Comparison of ENCODE assay signal across 10 cellular contexts in the genomic region with DNA sequence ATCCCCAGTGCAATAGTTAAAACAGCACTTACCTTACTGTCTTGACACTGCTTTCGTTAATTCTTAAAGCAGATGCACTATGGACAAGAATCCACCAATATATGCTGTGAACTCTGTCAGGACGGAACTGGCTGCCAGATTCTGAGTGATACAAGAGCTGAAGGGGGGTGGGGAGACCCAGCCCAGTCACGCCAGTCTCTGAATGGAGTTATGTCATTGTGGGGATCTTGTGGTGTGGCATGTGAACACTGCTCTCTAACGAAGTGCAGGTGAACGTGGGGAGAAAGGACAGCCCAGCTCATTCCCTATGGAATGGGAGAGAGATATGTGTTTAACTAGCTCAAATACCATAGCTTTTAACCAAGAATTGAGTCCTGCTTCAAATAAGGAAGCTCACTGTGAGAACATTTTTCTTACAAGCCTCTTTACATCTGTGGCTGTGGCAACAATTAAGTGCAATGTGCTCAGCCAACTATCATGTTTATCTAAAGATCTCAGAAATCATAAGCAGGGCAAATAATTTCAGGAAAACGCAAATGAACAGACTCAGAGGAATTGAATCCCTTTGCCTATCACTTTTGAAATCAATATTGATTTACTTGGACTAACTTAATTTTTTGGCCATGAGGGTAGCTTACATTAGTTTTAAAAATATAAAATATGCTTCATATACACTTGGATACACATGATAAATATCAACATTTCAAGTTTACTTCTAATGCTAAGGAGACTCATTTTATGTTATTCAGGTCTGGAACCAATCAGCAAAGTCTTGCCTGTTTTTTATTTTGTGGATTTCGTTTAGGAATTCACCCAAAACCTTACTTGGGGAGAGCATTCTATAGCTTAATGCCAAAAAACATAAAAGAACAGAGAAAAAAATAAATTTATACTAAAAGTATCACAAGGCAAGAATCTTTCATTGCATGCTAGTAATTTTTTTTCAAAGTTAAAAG. TPM values are rescaled to one million over a fixed set of nuclear protein-coding genes. Genes with fewer than 3 reads are reported as not detected.
DNase-seq lines count a peak whose midpoint lies in the region; ATAC-seq, FAIRE-seq and TF ChIP-seq lines count a peak whose summit lies in the region.
"Had no signal": no experiment of that assay in that cellular context is flagged by ENCODE, and none has a peak within 500 bp of the region (broad histone marks: within the 10 kb centered on the region; RNA-seq: fewer than 3 reads in every experiment).

LUM (minus strand) TSS at position 129 of the 956 bp plus-strand sequence. CDS start 2,515 bp downstream, outside the sequence.

- H3K4me3 ChIP-seq in endothelial cell of umbilical vein (replicated peaks in 1 of 3; ENCODE audit: insufficient read depth in 1 of 3, low read depth in 1 of 3, low read length in 3 of 3), result no peak within 1 kb of the TSS
- H3K4me3 ChIP-seq in muscle layer of duodenum (ENCODE audit: low read depth in 1 of 2, low read length in 2 of 2), result peak within 1 kb of the TSS; percentile 32 to 49

- dilution Hi-C loops in endothelial cell of umbilical vein (cut with MboI; ENCODE audit: extremely low pct_ligation_motif_present, low sequenced_read_pairs), result no loop called here

- H3K9ac ChIP-seq in endothelial cell of umbilical vein (replicated peaks; ENCODE audit: extremely low read depth, insufficient read depth, low read length), result no peak within 1 kb of the TSS

- intact Hi-C loops in endothelial cell of umbilical vein (cut with micrococcal nuclease), result no loop called here

- no peaks in the 10 kb centered on the region for H3K79me2 ChIP-seq in endothelial cell of umbilical vein (ENCODE audit: control insufficient read depth, insufficient read depth, low read length)

- no peak for TF ChIP-seq POLR2A in endothelial cell of umbilical vein (IDR thresholded peaks at IDR 0.05; ENCODE audit: low read depth, low read length)

- peak; percentile 52 for DNase-seq in DMS 273 (lab: John Stamatoyannopoulos, UW; ENCODE audit: unreplicated experiment)
- no peak for DNase-seq in DMS 273 treated with DMSO at 0.1 percent for 48 hours (lab: John Stamatoyannopoulos, UW)
- peak; percentile 6 for DNase-seq in endothelial cell of umbilical vein (ENCODE audit: low read depth, low spot score)
- no peak for DNase-seq in ureter (ENCODE audit: low spot score)
- DNase-seq in activated CD8-positive, alpha-beta memory T cell treated with anti-CD3 and anti-CD28 coated beads, Interleukin-2, amount 50 U/mL, for 4 hours, result no peak

- BruUV-seq in endothelial cell of umbilical vein (replicated peaks; lab: Mats Ljungman, UMichigan), result no TSS peak

- H3K27me3 ChIP-seq in endothelial cell of umbilical vein (ENCODE audit: control insufficient read depth in 2 of 2, insufficient read depth in 2 of 2, low read length in 2 of 2) (no peaks in the 10 kb centered on the region), muscle layer of duodenum (ENCODE audit: low read depth, low read length) (no peaks in the 10 kb centered on the region)

- FAIRE-seq in endothelial cell of umbilical vein (lab: Jason Lieb, UNC), result no peak

- no peak within 1 kb of the TSS for H3K4me2 ChIP-seq in endothelial cell of umbilical vein (ENCODE audit: insufficient read depth, low read length)

- ATAC-seq in GM21360 (IDR thresholded peaks at IDR 0.05; ENCODE audit: unreplicated experiment) (no peak), GM21576 (IDR thresholded peaks at IDR 0.05; ENCODE audit: unreplicated experiment) (no peak)
- ATAC-seq: left lobe of liver had no signal

- no peaks in the 10 kb centered on the region for H3K9me3 ChIP-seq in endothelial cell of umbilical vein (replicated peaks; ENCODE audit: control insufficient read depth, insufficient read depth, low read length)
- H3K9me3 ChIP-seq in muscle layer of duodenum (ENCODE audit: control insufficient read depth in 1 of 2, low read length in 2 of 2), result no peaks in the 10 kb centered on the region

- H4K20me1 ChIP-seq in endothelial cell of umbilical vein (replicated peaks; ENCODE audit: control insufficient read depth, extremely low read depth, insufficient read depth, low read length), result no peaks in the 10 kb centered on the region

- no peaks in the 10 kb centered on the region for H3K9me1 ChIP-seq in endothelial cell of umbilical vein (replicated peaks; ENCODE audit: control insufficient read depth, extremely low read depth, insufficient read depth, low read length)

- H3K36me3 ChIP-seq in endothelial cell of umbilical vein (ENCODE audit: control insufficient read depth in 2 of 2, extremely low read depth in 1 of 2, insufficient read depth in 2 of 2, low read length in 2 of 2) (no peaks in the 10 kb centered on the region), muscle layer of duodenum (ENCODE audit: control insufficient read depth in 1 of 2, insufficient read depth in 2 of 2, low read length in 2 of 2) (no peaks in the 10 kb centered on the region)

- H3K27ac ChIP-seq in endothelial cell of umbilical vein (ENCODE audit: insufficient read depth, low read depth, low read length), result no peak within 1 kb of the TSS
- H3K27ac ChIP-seq in muscle layer of duodenum (ENCODE audit: low read length), result peak within 1 kb of the TSS; percentile 58
- H3K27ac ChIP-seq: 22Rv1 had no signal

- CTCF ChIA-PET in endothelial cell of umbilical vein (lab: Charles Lee), result interaction anchor here (0.9 to 3.2 kb wide), 7 partner anchors 8 to 216 kb away, joined by 3 to 16 read pairs (median 4); no protein-coding TSS in a partner anchor

- peak within 1 kb of the TSS; percentile 66 for H2AFZ ChIP-seq in endothelial cell of umbilical vein (ENCODE audit: low read depth, low read length)

- H3K4me1 ChIP-seq in endothelial cell of umbilical vein (ENCODE audit: control insufficient read depth, extremely low read depth, insufficient read depth, low read length) (peaks cover 2% of the 10 kb centered on the region), muscle layer of duodenum (ENCODE audit: control insufficient read depth in 1 of 2, insufficient read depth in 2 of 2, low read length in 2 of 2) (peaks cover 0 to 6% of the 10 kb centered on the region in 2 donors)

- TF ChIP-seq CTCF in endothelial cell of umbilical vein (IDR thresholded peaks at IDR 0.05; ENCODE audit: extremely low read depth in 1 of 2, insufficient read depth in 1 of 2, low read depth in 1 of 2, low read length in 2 of 2), result no peak

- POLR2A ChIA-PET in endothelial cell of umbilical vein (lab: Charles Lee), result no interaction called here

TF ChIP-seq in endothelial cell of umbilical vein, 7 proteins besides CTCF, POLR2A, EP300 and RAD21:
- TF ChIP-seq MAX (IDR thresholded peaks at IDR 0.05; ENCODE audit: insufficient read depth, insufficient read length) (no peak), MYC (IDR thresholded peaks at IDR 0.05; ENCODE audit: low read depth, low read length) (no peak), FOS (IDR thresholded peaks at IDR 0.05; ENCODE audit: borderline replicate concordance, insufficient read depth, low read length) (no peak), EZH2 (IDR thresholded peaks at IDR 0.05; ENCODE audit: borderline replicate concordance, low read depth, low read length, severe bottlenecking) (no peak)

RNA-seq across cellular contexts. Expression of gene LUM, which starts in this region (rescaled TPM):
- total RNA-seq in endothelial cell of umbilical vein (1.9 TPM in 1 of 2 replicates, not detected in the other), ureter (104 TPM)
- 0.05 and 0.29 TPM in 2 replicates for polyA plus RNA-seq in endothelial cell of umbilical vein
- polyA plus RNA-seq in endothelial cell of umbilical vein (2011; cell fraction: cytosol; rRNA removed), result 0.10 and 0.14 TPM in 2 replicates
- not detected in 2 replicates for polyA plus RNA-seq in endothelial cell of umbilical vein (2011; cell fraction: nucleus; rRNA removed)
- 0.15 TPM in 1 of 2 replicates, not detected in the other for polyA plus RNA-seq in endothelial cell of umbilical vein (2012)
- 0.28 TPM in 1 of 2 replicates, not detected in the other for polyA minus RNA-seq in endothelial cell of umbilical vein
- not detected for polyA minus RNA-seq in endothelial cell of umbilical vein (2011; cell fraction: cytosol; rRNA and poly(A)+ RNA removed)
- polyA minus RNA-seq in endothelial cell of umbilical vein (2011; cell fraction: nucleus; rRNA and poly(A)+ RNA removed), result not detected in 2 replicates

Comparison
In these comparisons a context has a peak if more than half of its experiments do, and no peak if none do; other contexts are left out.
1. RNA of gene LUM (total RNA-seq): 104 TPM in ureter (single experiment); 1.9 TPM in endothelial cell of umbilical vein; every median in the first group is over 10 times any median in the second.
2. DNase-seq: peak in DMS 273 (single experiment) and endothelial cell of umbilical vein (single experiment); none in DMS 273 treated with DMSO at 0.1 percent for 48 hours (single experiment), ureter (single experiment) and activated CD8-positive, alpha-beta memory T cell treated with anti-CD3 and anti-CD28 coated beads, Interleukin-2, amount 50 U/mL, for 4 hours (single experiment).
3. H3K4me3 ChIP-seq: peak in muscle layer of duodenum (2 of 2); none in endothelial cell of umbilical vein (0 of 3).